Comparison of ENCODE assay signal across 17 cellular contexts in the genomic region with DNA sequence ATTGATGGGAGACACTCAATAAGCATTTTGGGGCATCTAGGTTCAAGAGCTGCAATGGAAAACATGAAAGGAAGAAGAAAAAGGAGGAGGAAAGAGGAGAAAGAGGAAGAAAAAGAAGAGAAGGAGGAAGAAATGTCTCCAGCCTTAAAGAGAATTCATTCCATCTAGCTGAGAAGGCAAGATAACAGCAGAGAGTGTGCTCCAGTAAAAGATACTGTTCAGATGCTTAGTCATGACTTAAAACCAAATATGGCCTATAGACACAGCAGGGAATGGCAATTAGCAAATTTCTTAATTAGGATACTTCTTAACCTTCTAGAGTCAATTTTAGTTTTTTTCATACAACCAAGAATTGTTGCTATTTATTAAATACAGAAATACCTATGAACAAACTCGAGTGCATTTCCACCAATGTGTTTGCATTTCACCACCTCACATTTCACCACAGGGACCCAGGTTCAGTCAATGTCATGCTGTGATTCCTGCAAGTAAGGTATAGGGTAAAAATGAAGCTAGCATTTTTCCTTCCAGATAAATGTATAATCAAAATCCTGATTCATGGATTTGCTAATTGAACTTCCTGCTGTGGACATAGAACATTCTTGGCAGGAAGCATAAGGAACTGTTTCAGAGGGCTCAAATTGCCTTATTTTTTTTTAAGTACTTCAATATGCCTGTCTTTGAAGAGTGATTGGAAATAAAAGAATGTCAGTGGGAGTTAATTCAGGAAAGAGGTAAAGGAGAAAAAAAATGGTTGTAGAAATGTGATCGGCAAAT.
"Had no signal": no experiment of that assay in that cellular context is flagged by ENCODE, and none has a peak within 500 bp of the region (broad histone marks: within the 10 kb centered on the region; RNA-seq: fewer than 3 reads in every experiment).

No MANE protein-coding gene starts in this region.

- H3K4me3 ChIP-seq: body of pancreas, hepatocyte, left lung, mucosa of descending colon, sigmoid colon, tibial artery had no signal

- H3K9me3 ChIP-seq: body of pancreas, left lung, mucosa of descending colon, sigmoid colon, tibial artery had no signal

- H3K27ac ChIP-seq: body of pancreas, epithelial cell of prostate, hepatocyte, left lung, parathyroid adenoma, sigmoid colon, tibial artery had no signal

- H3K36me3 ChIP-seq: left lung, sigmoid colon, tibial artery had no signal

- H3K4me1 ChIP-seq: body of pancreas, left lung, parathyroid adenoma, sigmoid colon, tibial artery had no signal

- H3K27me3 ChIP-seq: body of pancreas, hepatocyte, left lung, sigmoid colon, tibial artery had no signal

- DNase-seq: activated CD4-positive, alpha-beta T cell treated with anti-CD3 and anti-CD28 coated beads, Interleukin-2, amount 50 U/mL, for 4 hours; activated CD4-positive, CD25-positive, alpha-beta regulatory T cell treated with anti-CD3 and anti-CD28 coated beads, Interleukin-2, amount 50 U/mL, for 72 hours; activated naive CD4-positive, alpha-beta T cell treated with anti-CD3 and anti-CD28 coated beads, Interleukin-2, amount 10 ng/mL, durations not matched to agents 7 days and 5 days; body of pancreas; effector memory CD4-positive, alpha-beta T cell; kidney; left lung; mucosa of descending colon; naive thymus-derived CD4-positive, alpha-beta T cell; sigmoid colon; stimulated activated naive B cell treated with anti-CD40 and anti-IgM and Interleukin-4, amounts not matched to agents 10 μg/mL and 1 μg/mL and 100 μg/mL, for 72 hours; T-cell; T-helper 9 cell; tibial artery had no signal
